Comparison of ENCODE assay signal across 23 cellular contexts in genomic region chr18:78414302-78414701, GRCh38.
"Had no signal": no experiment of that assay in that cellular context is flagged by ENCODE, and none has a peak within 500 bp of the region (broad histone marks: within the 10 kb centered on the region; RNA-seq: fewer than 3 reads in every experiment).

No MANE protein-coding gene starts in this region.

- H3K4me3 Mint-ChIP-seq: dendritic cell treated with granulocyte-macrophage colony-stimulating factor and Interleukin-4, amounts not matched to agents 40 ng/mL and 50 ng/mL, for 4 days; effector memory CD8-positive, alpha-beta T cell; endodermal cell had no signal

- H3K27ac ChIP-seq: colonic mucosa, dorsolateral prefrontal cortex, epithelial cell of prostate, esophagus muscularis mucosa, esophagus squamous epithelium, foreskin keratinocyte, gastrocnemius medialis, gastroesophageal sphincter, heart left ventricle, heart right ventricle had no signal

- H3K27ac Mint-ChIP-seq: dendritic cell treated with granulocyte-macrophage colony-stimulating factor and Interleukin-4, amounts not matched to agents 40 ng/mL and 50 ng/mL, for 4 days; effector memory CD8-positive, alpha-beta T cell; endodermal cell had no signal

- H3K4me1 Mint-ChIP-seq: endodermal cell had no signal

- ATAC-seq: effector memory CD8-positive, alpha-beta T cell; esophagus mucosa; foreskin keratinocyte; gastrocnemius medialis; gastroesophageal sphincter; heart right ventricle had no signal

- H3K4me3 ChIP-seq: colonic mucosa, dorsolateral prefrontal cortex, esophagus muscularis mucosa, esophagus squamous epithelium, gastrocnemius medialis, gastroesophageal sphincter, heart left ventricle, heart right ventricle had no signal

- H3K4me1 ChIP-seq: colonic mucosa, esophagus muscularis mucosa, esophagus squamous epithelium, foreskin keratinocyte, gastrocnemius medialis, gastroesophageal sphincter, heart left ventricle, heart right ventricle had no signal

- H3K27me3 ChIP-seq: colonic mucosa, esophagus squamous epithelium, foreskin keratinocyte, gastrocnemius medialis had no signal

- H3K36me3 ChIP-seq: colonic mucosa, esophagus muscularis mucosa, esophagus squamous epithelium, gastrocnemius medialis, gastroesophageal sphincter, heart left ventricle, heart right ventricle had no signal

- H3K9me3 Mint-ChIP-seq: dendritic cell treated with granulocyte-macrophage colony-stimulating factor and Interleukin-4, amounts not matched to agents 40 ng/mL and 50 ng/mL, for 4 days; effector memory CD8-positive, alpha-beta T cell; endodermal cell had no signal

- DNase-seq: colonic mucosa; cortex of kidney; dermis blood vessel endothelial cell; dorsolateral prefrontal cortex; effector CD4-positive, alpha-beta T cell; effector CD8-positive, alpha-beta T cell; effector memory CD4-positive, alpha-beta T cell; effector memory CD8-positive, alpha-beta T cell; erythroblast; esophagus squamous epithelium; foreskin fibroblast; foreskin keratinocyte; foreskin melanocyte; gastrocnemius medialis; glutamatergic neuron; heart left ventricle; heart right ventricle had no signal

- H3K9me3 ChIP-seq: colonic mucosa, esophagus muscularis mucosa, esophagus squamous epithelium, gastrocnemius medialis, gastroesophageal sphincter, heart left ventricle, heart right ventricle had no signal
